Comparison of ENCODE assay signal across 2 cellular contexts in the genomic region with DNA sequence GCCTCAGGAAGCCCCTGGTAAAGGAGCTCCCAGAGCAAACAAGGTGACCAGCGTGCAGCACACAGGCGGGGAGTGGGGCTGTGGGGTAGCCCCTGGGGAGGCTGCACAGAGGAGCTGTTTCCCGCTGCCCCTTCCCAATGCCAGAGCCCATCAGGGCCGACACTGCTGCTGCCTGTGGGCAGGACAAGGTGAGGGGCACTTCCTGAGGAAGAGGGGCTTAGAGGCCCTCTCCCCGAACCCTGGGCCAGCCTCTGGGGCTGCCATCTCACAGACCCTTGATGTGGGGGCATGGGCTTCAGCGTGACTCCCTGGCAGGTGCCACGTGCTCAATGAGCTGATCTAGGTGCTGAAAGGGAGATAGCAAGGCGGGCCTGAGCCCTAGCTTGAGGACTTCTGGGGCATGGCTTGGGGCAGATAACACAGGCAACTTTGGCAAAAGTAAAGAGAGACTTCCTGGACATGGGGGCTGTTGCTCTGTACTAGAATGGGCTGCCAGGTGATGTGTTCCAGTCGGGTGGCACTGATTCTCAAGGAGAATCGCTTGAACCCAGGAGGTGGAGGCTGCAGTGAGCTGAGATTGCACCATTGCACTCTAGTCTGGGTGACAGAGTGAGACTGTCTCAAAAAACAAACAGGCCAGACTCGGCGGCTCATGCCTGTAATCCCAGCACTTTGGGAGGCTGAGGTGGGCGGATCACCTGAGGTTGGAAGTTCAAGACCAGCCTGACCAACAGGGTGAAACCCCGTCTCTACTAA.
TF ChIP-seq lines count a peak whose summit lies in the region.

No MANE protein-coding gene starts in this region.

TF ChIP-seq in K562, 482 proteins besides CTCF, POLR2A, EP300 and RAD21 (continued from another document and continues in another):
- TF ChIP-seq ZBTB40 (IDR thresholded peaks at IDR 0.05) (0 out of 2 replicates have a peak, but pooled peaks have one; percentile 5), ZBTB40 (CRISPR knock-in tag; IDR thresholded peaks at IDR 0.05) (no peak), PTTG1 (tag; IDR thresholded peaks at IDR 0.05; ENCODE audit: low read depth) (no peak), EGR1 (conservative IDR thresholded peaks at IDR 0.05) (0 out of 2 replicates have a peak, but pooled peaks have one; percentile 23), HDAC2 (IDR thresholded peaks at IDR 0.05) (0 out of 2 replicates have a peak, but pooled peaks have one; percentile 21), MNT (conservative IDR thresholded peaks at IDR 0.05) (peak; percentile 95 to 96)

TF ChIP-seq in HepG2, 621 proteins besides CTCF, POLR2A, EP300 and RAD21 (continued from another document):
- TF ChIP-seq ZNF639 (CRISPR knock-in tag; conservative IDR thresholded peaks at IDR 0.05) (no peak), ZFP36L1 (CRISPR knock-in tag; IDR thresholded peaks at IDR 0.05) (no peak), ZNF430 (CRISPR knock-in tag; IDR thresholded peaks at IDR 0.05) (0 out of 2 replicates have a peak, but pooled peaks have one; percentile 45), IRX3 (CRISPR knock-in tag; IDR thresholded peaks at IDR 0.05; ENCODE audit: borderline replicate concordance, low read depth) (no peak), ZSCAN29 (CRISPR knock-in tag; conservative IDR thresholded peaks at IDR 0.05) (no peak), MIER2 (CRISPR knock-in tag; IDR thresholded peaks at IDR 0.05) (peak; percentile 88), TCF7L2 (IDR thresholded peaks at IDR 0.05; ENCODE audit: low read depth, low read length) (no peak), ZMYM3 (CRISPR knock-in tag; IDR thresholded peaks at IDR 0.05) (peak; percentile 50; the same call in 1 of the 2 replicates), CHCHD3 (CRISPR knock-in tag; IDR thresholded peaks at IDR 0.05) (0 out of 2 replicates have a peak, but pooled peaks have one; percentile 17), MYNN (CRISPR knock-in tag; IDR thresholded peaks at IDR 0.05; ENCODE audit: low read depth) (no peak), ADNP (CRISPR knock-in tag; IDR thresholded peaks at IDR 0.05) (no peak)
- TF ChIP-seq, protein P1, sequence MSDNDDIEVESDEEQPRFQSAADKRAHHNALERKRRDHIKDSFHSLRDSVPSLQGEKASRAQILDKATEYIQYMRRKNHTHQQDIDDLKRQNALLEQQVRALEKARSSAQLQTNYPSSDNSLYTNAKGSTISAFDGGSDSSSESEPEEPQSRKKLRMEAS (IDR thresholded peaks at IDR 0.05) = peak; percentile 61; the same call in 1 of the 2 replicates
